10 cellular contexts compared by ENCODE assay signal in the genomic region with DNA sequence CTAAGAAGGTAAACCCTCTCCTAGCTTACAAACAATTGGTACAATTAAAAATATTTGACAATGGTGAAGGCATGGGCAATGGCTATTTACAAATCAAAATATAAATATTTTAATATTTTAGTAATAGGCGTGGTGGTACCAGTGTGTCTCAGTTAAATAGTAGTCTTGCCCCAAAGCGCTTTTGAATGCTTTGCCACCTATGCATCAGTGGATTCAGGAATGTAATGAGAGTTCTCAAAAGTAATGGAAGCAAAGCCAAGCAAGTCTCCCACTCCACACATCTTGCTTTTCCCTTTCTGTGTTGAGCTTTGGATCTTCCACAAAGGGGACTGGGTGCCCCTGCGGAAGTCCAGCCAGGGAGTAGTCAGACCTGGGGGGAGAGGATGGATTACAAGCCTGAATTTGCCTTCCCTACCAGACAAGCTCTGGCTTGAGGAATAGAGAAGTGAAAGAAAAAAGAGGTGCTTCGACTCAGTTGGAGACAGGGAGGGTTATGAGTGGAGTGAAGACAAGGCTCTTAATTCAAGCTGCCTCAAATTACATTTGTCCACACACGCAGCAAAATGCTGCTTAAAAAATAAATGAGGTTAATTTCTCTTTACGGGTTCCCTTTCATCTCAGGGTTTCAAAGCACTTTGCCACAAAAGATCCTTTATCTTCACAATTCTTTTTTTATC. TPM values are rescaled to one million over a fixed set of nuclear protein-coding genes. Genes with fewer than 3 reads are reported as not detected.
A peak's percentile ranks its signal among the peaks of the same experiment; 100 is the strongest.
DNase-seq lines count a peak whose midpoint lies in the region; ATAC-seq, FAIRE-seq and TF ChIP-seq lines count a peak whose summit lies in the region.
"Had no signal": no experiment of that assay in that cellular context is flagged by ENCODE, and none has a peak within 500 bp of the region (broad histone marks: within the 10 kb centered on the region; RNA-seq: fewer than 3 reads in every experiment).

No MANE protein-coding gene starts in this region.

- peak overlapping the region in 3 of 4 donors; percentile 50 to 72 (median 62) for H3K27ac ChIP-seq in upper lobe of left lung

- H3K36me3 ChIP-seq in upper lobe of left lung, result no peaks in the 10 kb centered on the region

- H3K9me3 Mint-ChIP-seq in activated T-cell treated with anti-CD3 and anti-CD28 coated beads, Interleukin-2, amount 50 U/mL, for 72 hours, result peaks cover 0 to 1% of the 10 kb centered on the region in 2 donors
- no peaks in the 10 kb centered on the region for H3K9me3 Mint-ChIP-seq in activated CD4-positive, alpha-beta T cell treated with anti-CD3 and anti-CD28 coated beads for 36 hours (ENCODE audit: low read depth)
- H3K9me3 Mint-ChIP-seq: activated naive CD8-positive, alpha-beta T cell treated with anti-CD3 and anti-CD28 coated beads, Interleukin-2, amount 50 U/mL, for 24 hours had no signal

- H3K4me3 ChIP-seq in upper lobe of left lung, result no peak overlapping the region

- H3K4me3 Mint-ChIP-seq in activated T-cell treated with anti-CD3 and anti-CD28 coated beads, Interleukin-2, amount 50 U/mL, for 72 hours, result no peak overlapping the region
- H3K4me3 Mint-ChIP-seq in activated CD4-positive, alpha-beta T cell treated with anti-CD3 and anti-CD28 coated beads for 36 hours, result no peak overlapping the region
- H3K4me3 Mint-ChIP-seq: activated naive CD8-positive, alpha-beta T cell treated with anti-CD3 and anti-CD28 coated beads, Interleukin-2, amount 50 U/mL, for 24 hours had no signal

- H3K9me3 ChIP-seq in upper lobe of left lung, result no peaks in the 10 kb centered on the region

- intact Hi-C loops in activated CD4-positive, alpha-beta T cell treated with anti-CD3 and anti-CD28 coated beads for 36 hours (cut with DNase I, micrococcal nuclease), result no loop called here

- DNase-seq in activated T-cell treated with anti-CD3 and anti-CD28 coated beads, Interleukin-2, amount 50 U/mL, for 72 hours, result no peak
- DNase-seq in activated T-cell treated with anti-CD3 and anti-CD28 coated beads for 4 hours (no peak), astrocyte of the hippocampus (ENCODE audit: low read depth, low spot score) (peak; percentile 60), islet precursor cell (peak; percentile 62), upper lobe of left lung (no peak), GM12892 (ENCODE audit: insufficient read length) (no peak), NCI-H1092 (lab: John Stamatoyannopoulos, UW) (no peak)
- DNase-seq in activated CD4-positive, alpha-beta T cell treated with anti-CD3 and anti-CD28 coated beads for 36 hours, result no peak
- DNase-seq: activated naive CD8-positive, alpha-beta T cell treated with anti-CD3 and anti-CD28 coated beads, Interleukin-2, amount 50 U/mL, for 24 hours; AML-193 had no signal

- peaks cover 14 to 22% (median 17%) of the 10 kb centered on the region in 4 donors for H3K4me1 ChIP-seq in upper lobe of left lung

- no peak for TF ChIP-seq EP300 in upper lobe of left lung (IDR thresholded peaks at IDR 0.05)

- POLR2A ChIA-PET in activated CD4-positive, alpha-beta T cell treated with anti-CD3 and anti-CD28 coated beads for 36 hours (lab: Charles Lee), result no interaction called here

- 67 to 73% methylated on average over 6 of the region's 6 CpGs for whole genome bisulfite sequencing in upper lobe of left lung, 2 donors

- peaks cover 24% of the 10 kb centered on the region for H3K4me1 Mint-ChIP-seq in activated T-cell treated with anti-CD3 and anti-CD28 coated beads, Interleukin-2, amount 50 U/mL, for 72 hours (ENCODE audit: low read depth)
- peaks cover 11% of the 10 kb centered on the region for H3K4me1 Mint-ChIP-seq in activated CD4-positive, alpha-beta T cell treated with anti-CD3 and anti-CD28 coated beads for 36 hours

- CTCF ChIA-PET in activated CD4-positive, alpha-beta T cell treated with anti-CD3 and anti-CD28 coated beads for 36 hours (lab: Charles Lee), result interaction anchor here (0.6 kb wide), 2 partner anchors 48 to 84 kb away, joined by 3 read pairs; no protein-coding TSS in a partner anchor

- peak overlapping the region; percentile 94 for H3K27ac Mint-ChIP-seq in activated T-cell treated with anti-CD3 and anti-CD28 coated beads, Interleukin-2, amount 50 U/mL, for 72 hours
- H3K27ac Mint-ChIP-seq in activated CD4-positive, alpha-beta T cell treated with anti-CD3 and anti-CD28 coated beads for 36 hours, result no peak overlapping the region

- TF ChIP-seq POLR2A in upper lobe of left lung (IDR thresholded peaks at IDR 0.05) (no peak), GM12892 (IDR thresholded peaks at IDR 0.05; ENCODE audit: low read depth, low read length) (no peak)

- H3K27me3 ChIP-seq in upper lobe of left lung, result no peaks in the 10 kb centered on the region

- no peaks in the 10 kb centered on the region for H3K36me3 Mint-ChIP-seq in activated T-cell treated with anti-CD3 and anti-CD28 coated beads, Interleukin-2, amount 50 U/mL, for 72 hours (ENCODE audit: insufficient read depth in 2 of 2)
- no peaks in the 10 kb centered on the region for H3K36me3 Mint-ChIP-seq in activated CD4-positive, alpha-beta T cell treated with anti-CD3 and anti-CD28 coated beads for 36 hours (ENCODE audit: low read depth)

- no peak for TF ChIP-seq CTCF in upper lobe of left lung (IDR thresholded peaks at IDR 0.05)

- no peak for FAIRE-seq in GM12892 (lab: Jason Lieb, UNC)

- ATAC-seq in activated T-cell treated with anti-CD3 and anti-CD28 coated beads, Interleukin-2, amount 50 U/mL, for 72 hours (replicated peaks in 1 of 2), result no peak
- peak in 1 of 2 donors; percentile 18 for ATAC-seq in upper lobe of left lung (ENCODE audit: low FRiP score in 2 of 2)
- no peak for ATAC-seq in activated CD4-positive, alpha-beta T cell treated with anti-CD3 and anti-CD28 coated beads for 36 hours

- no peaks in the 10 kb centered on the region for H3K27me3 Mint-ChIP-seq in activated T-cell treated with anti-CD3 and anti-CD28 coated beads, Interleukin-2, amount 50 U/mL, for 72 hours (ENCODE audit: low read depth)
- H3K27me3 Mint-ChIP-seq in activated CD4-positive, alpha-beta T cell treated with anti-CD3 and anti-CD28 coated beads for 36 hours, result no peaks in the 10 kb centered on the region
- H3K27me3 Mint-ChIP-seq: activated naive CD8-positive, alpha-beta T cell treated with anti-CD3 and anti-CD28 coated beads, Interleukin-2, amount 50 U/mL, for 24 hours had no signal

RNA-seq across cellular contexts. Expression of gene SLC4A7, which starts 48.9 kb away (rescaled TPM):
- 10 to 100 TPM; 39.1 to 39.9 TPM for total RNA-seq in activated T-cell treated with anti-CD3 and anti-CD28 coated beads, Interleukin-2, amount 50 U/mL, for 72 hours
- 10 to 100 TPM; 11.8 to 40.5 (median 19.6) TPM for total RNA-seq in upper lobe of left lung
- 22.9 TPM for polyA plus RNA-seq in GM12892 (2012; ENCODE audit: missing spikeins)
- 10 to 100 TPM; 46.4 to 53.0 TPM for total RNA-seq in activated CD4-positive, alpha-beta T cell treated with anti-CD3 and anti-CD28 coated beads for 36 hours

Comparison
In these comparisons a context has a peak if more than half of its experiments do, and no peak if none do; other contexts are left out.
1. DNase-seq: peak in astrocyte of the hippocampus (single experiment) and islet precursor cell (single experiment); none in activated T-cell treated with anti-CD3 and anti-CD28 coated beads, Interleukin-2, amount 50 U/mL, for 72 hours (0 of 2), activated T-cell treated with anti-CD3 and anti-CD28 coated beads for 4 hours (single experiment), upper lobe of left lung (0 of 2), GM12892 (single experiment), NCI-H1092 (single experiment) and activated CD4-positive, alpha-beta T cell treated with anti-CD3 and anti-CD28 coated beads for 36 hours (single experiment).